In the genomic region with DNA sequence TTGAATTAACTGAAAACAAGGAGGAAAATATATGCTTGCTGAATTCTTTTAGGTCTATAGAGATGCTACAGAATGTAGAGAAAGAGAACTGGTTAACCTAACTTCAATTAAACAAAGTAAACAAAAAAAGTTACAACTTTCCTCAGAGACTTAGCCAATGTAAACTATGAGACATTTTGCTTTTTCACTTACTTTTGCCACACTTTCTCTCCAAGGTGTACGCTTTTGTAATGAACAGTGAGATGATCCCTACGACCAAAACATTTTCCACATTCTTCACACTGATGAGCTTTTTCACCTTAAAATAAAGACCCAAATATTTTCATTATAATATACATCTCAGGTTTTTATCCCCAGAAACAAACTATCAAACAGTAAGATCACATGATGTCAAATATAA, we compare ENCODE assay signal across 3 cellular contexts.
TF ChIP-seq lines count a peak whose summit lies in the region.

No MANE protein-coding gene starts in this region.

TF ChIP-seq in HEK293, 187 proteins besides CTCF, POLR2A, EP300 and RAD21:
- TF ChIP-seq PRDM1 (tag by site-specific recombination; IDR thresholded peaks at IDR 0.05): peak; percentile 58
- no peak for TF ChIP-seq FEZF1 (tag by site-specific recombination; IDR thresholded peaks at IDR 0.05)
- TF ChIP-seq, protein P1, sequence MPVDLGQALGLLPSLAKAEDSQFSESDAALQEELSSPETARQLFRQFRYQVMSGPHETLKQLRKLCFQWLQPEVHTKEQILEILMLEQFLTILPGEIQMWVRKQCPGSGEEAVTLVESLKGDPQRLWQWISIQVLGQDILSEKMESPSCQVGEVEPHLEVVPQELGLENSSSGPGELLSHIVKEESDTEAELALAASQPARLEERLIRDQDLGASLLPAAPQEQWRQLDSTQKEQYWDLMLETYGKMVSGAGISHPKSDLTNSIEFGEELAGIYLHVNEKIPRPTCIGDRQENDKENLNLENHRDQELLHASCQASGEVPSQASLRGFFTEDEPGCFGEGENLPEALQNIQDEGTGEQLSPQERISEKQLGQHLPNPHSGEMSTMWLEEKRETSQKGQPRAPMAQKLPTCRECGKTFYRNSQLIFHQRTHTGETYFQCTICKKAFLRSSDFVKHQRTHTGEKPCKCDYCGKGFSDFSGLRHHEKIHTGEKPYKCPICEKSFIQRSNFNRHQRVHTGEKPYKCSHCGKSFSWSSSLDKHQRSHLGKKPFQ (tag by site-specific recombination; IDR thresholded peaks at IDR 0.05): no peak
- no peak for TF ChIP-seq ZNF610 (tag by site-specific recombination; IDR thresholded peaks at IDR 0.05; ENCODE audit: borderline replicate concordance)
- no peak for TF ChIP-seq ZNF184 (tag by site-specific recombination; IDR thresholded peaks at IDR 0.05)

TF ChIP-seq in K562, 482 proteins besides CTCF, POLR2A, EP300 and RAD21:
- TF ChIP-seq NCOA1 (IDR thresholded peaks at IDR 0.05; ENCODE audit: low read depth) (no peak), SRSF7 (optimal IDR thresholded peaks at IDR 0.05; ENCODE audit: low read depth, low read length) (no peak)
- TF ChIP-seq, protein P2, sequence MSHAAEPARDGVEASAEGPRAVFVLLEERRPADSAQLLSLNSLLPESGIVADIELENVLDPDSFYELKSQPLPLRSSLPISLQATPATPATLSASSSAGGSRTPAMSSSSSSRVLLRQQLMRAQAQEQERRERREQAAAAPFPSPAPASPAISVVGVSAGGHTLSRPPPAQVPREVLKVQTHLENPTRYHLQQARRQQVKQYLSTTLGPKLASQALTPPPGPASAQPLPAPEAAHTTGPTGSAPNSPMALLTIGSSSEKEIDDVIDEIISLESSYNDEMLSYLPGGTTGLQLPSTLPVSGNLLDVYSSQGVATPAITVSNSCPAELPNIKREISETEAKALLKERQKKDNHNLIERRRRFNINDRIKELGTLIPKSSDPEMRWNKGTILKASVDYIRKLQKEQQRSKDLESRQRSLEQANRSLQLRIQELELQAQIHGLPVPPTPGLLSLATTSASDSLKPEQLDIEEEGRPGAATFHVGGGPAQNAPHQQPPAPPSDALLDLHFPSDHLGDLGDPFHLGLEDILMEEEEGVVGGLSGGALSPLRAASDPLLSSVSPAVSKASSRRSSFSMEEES (CRISPR knock-in tag; IDR thresholded peaks at IDR 0.05): 0 out of 2 replicates have a peak, but pooled peaks have one; percentile 8
TF ChIP-seq in K562: peak in this region for 1.

TF ChIP-seq in HepG2, 621 proteins besides CTCF, POLR2A, EP300 and RAD21:
- TF ChIP-seq PPARG (CRISPR knock-in tag; conservative IDR thresholded peaks at IDR 0.05) (peak; percentile 54; the same call in 1 of the 2 replicates), ZNF251 (CRISPR knock-in tag; IDR thresholded peaks at IDR 0.05) (no peak)
